Comparison of ENCODE assay signal across 16 cellular contexts in the genomic region with DNA sequence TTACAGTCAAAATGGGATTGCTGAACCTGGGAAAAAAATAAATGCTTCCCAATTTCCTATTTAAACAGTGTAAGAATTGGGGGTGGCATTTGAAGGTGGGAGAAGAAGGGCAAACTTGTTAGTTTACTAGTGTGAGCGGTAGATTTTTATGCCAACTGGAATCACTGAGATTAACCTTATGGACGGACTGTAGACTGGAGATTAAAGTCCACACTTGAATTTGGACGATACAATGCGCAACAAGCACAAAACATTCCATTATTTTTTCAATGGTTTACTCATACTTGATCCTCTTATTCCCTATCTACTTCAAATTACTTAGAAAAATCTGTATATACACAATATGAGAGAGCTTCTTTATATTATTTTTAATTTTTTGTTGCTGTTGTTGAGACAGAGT.
DNase-seq lines count a peak whose midpoint lies in the region; ATAC-seq, FAIRE-seq and TF ChIP-seq lines count a peak whose summit lies in the region.
"Had no signal": no experiment of that assay in that cellular context is flagged by ENCODE, and none has a peak within 500 bp of the region (broad histone marks: within the 10 kb centered on the region; RNA-seq: fewer than 3 reads in every experiment).

No MANE protein-coding gene starts in this region.

- H3K9me3 ChIP-seq in HCT116 (ENCODE audit: control insufficient read depth in 1 of 2, insufficient read depth in 1 of 2, low read depth in 1 of 2, low read length in 2 of 2) (no peaks in the 10 kb centered on the region), small intestine (ENCODE audit: control insufficient read depth, low read depth) (no peaks in the 10 kb centered on the region)
- H3K9me3 ChIP-seq: HAP-1 had no signal

- TF ChIP-seq CTCF in HCT116 (IDR thresholded peaks at IDR 0.05 in 2 of 3, conservative IDR thresholded peaks at IDR 0.05 in 1 of 3; ENCODE audit: borderline replicate concordance in 1 of 3, insufficient read depth in 1 of 3, low read depth in 2 of 3, low read length in 2 of 3), result no peak

- DNase-seq in activated naive CD8-positive, alpha-beta T cell treated with anti-CD3 and anti-CD28 coated beads for 36 hours, result no peak
- DNase-seq in HCT116 (ENCODE audit: low read depth, low spot score), result no peak
- no peak for DNase-seq in left lobe of liver (ENCODE audit: low spot score)
- no peak for DNase-seq in stimulated activated naive B cell treated with anti-CD40 and anti-IgM and Interleukin-4, amounts not matched to agents 10 μg/mL and 1 μg/mL and 100 μg/mL, for 72 hours
- DNase-seq in Kasumi-1 (lab: John Stamatoyannopoulos, UW), result no peak
- no peak for DNase-seq in small intestine
- DNase-seq: C1 segment of cervical spinal cord; CD4-positive, alpha-beta memory T cell; DMS79; HFFc6 had no signal

- H3K36me3 ChIP-seq in HCT116 (ENCODE audit: control insufficient read depth in 1 of 2, insufficient read depth in 2 of 2, low read length in 2 of 2), result no peaks in the 10 kb centered on the region
- no peaks in the 10 kb centered on the region for H3K36me3 ChIP-seq in small intestine (ENCODE audit: control insufficient read depth in 2 of 2, insufficient read depth in 2 of 2, low read length in 2 of 2)
- H3K36me3 ChIP-seq: HAP-1 had no signal

- peaks cover 5% of the 10 kb centered on the region for H3K9me3 Mint-ChIP-seq in activated naive CD8-positive, alpha-beta T cell (ENCODE audit: low read depth)
- peaks cover 16% of the 10 kb centered on the region for H3K9me3 Mint-ChIP-seq in activated naive CD8-positive, alpha-beta T cell treated with anti-CD3 and anti-CD28 coated beads for 36 hours
- peaks cover 0 to 5% of the 10 kb centered on the region in 2 donors for H3K9me3 Mint-ChIP-seq in stimulated activated naive B cell treated with anti-CD40 and anti-IgM and Interleukin-4, amounts not matched to agents 10 μg/mL and 1 μg/mL and 100 μg/mL, for 72 hours

- H3K27ac ChIP-seq in HCT116 (ENCODE audit: low read depth, low read length) (peak overlapping the region; percentile 100; the same call in 1 of the 2 replicates), small intestine (ENCODE audit: low read depth in 1 of 2, low read length in 1 of 2) (no peak overlapping the region)

- no peak overlapping the region for H3K4me3 Mint-ChIP-seq in activated naive CD8-positive, alpha-beta T cell
- H3K4me3 Mint-ChIP-seq in activated naive CD8-positive, alpha-beta T cell treated with anti-CD3 and anti-CD28 coated beads for 36 hours, result no peak overlapping the region
- no peak overlapping the region for H3K4me3 Mint-ChIP-seq in stimulated activated naive B cell treated with anti-CD40 and anti-IgM and Interleukin-4, amounts not matched to agents 10 μg/mL and 1 μg/mL and 100 μg/mL, for 72 hours
- H3K4me3 Mint-ChIP-seq: B cell, HFFc6 had no signal

- BruUV-seq in HCT116 (replicated peaks; lab: Mats Ljungman, UMichigan), result no TSS peak

- H3K27me3 Mint-ChIP-seq in activated naive CD8-positive, alpha-beta T cell, result no peaks in the 10 kb centered on the region
- no peaks in the 10 kb centered on the region for H3K27me3 Mint-ChIP-seq in activated naive CD8-positive, alpha-beta T cell treated with anti-CD3 and anti-CD28 coated beads for 36 hours
- H3K27me3 Mint-ChIP-seq in stimulated activated naive B cell treated with anti-CD40 and anti-IgM and Interleukin-4, amounts not matched to agents 10 μg/mL and 1 μg/mL and 100 μg/mL, for 72 hours, result no peaks in the 10 kb centered on the region
- H3K27me3 Mint-ChIP-seq: B cell; CD4-positive, alpha-beta memory T cell had no signal

- no peak overlapping the region for H3K4me3 ChIP-seq in HCT116 (replicated peaks in 1 of 2; ENCODE audit: low read depth in 1 of 2, low read length in 2 of 2)
- H3K4me3 ChIP-seq in small intestine (ENCODE audit: low read depth in 1 of 2, low read length in 2 of 2), result no peak overlapping the region
- H3K4me3 ChIP-seq: HAP-1 had no signal

- 0 out of 2 replicates have a peak overlapping the region, but pooled peaks have one; percentile 9 for H3K4me2 ChIP-seq in HCT116 (ENCODE audit: low read length)

- 72 to 80% (median 77%) methylated on average over 4 of the region's 4 CpGs for WGBS in small intestine, 3 donors

- CTCF ChIA-PET in HCT116 (lab: Charles Lee), result interaction anchor here (0.9 to 2.6 kb wide), 3 partner anchors 9 to 36 kb away, joined by 3 to 8 read pairs (median 5); no protein-coding TSS in a partner anchor

- peaks cover 92% of the 10 kb centered on the region for H3K79me2 ChIP-seq in HCT116 (ENCODE audit: insufficient read depth, low read length)

- intact Hi-C loops in HCT116 (cut with micrococcal nuclease), result no loop called here

- peaks cover 91 to 97% of the 10 kb centered on the region in 2 experiments for H3K4me1 ChIP-seq in HCT116 (ENCODE audit: control insufficient read depth in 1 of 2, insufficient read depth in 2 of 2, low read length in 2 of 2)
- peaks cover 0 to 17% of the 10 kb centered on the region in 2 donors for H3K4me1 ChIP-seq in small intestine (ENCODE audit: control insufficient read depth in 2 of 2, insufficient read depth in 1 of 2, low read depth in 1 of 2, low read length in 1 of 2)

- FAIRE-seq in small intestine (lab: Jason Lieb, UNC), result no peak
- FAIRE-seq: A204.1, GM19239, H1 had no signal

- TF ChIP-seq POLR2A in HCT116 (IDR thresholded peaks at IDR 0.05; ENCODE audit: borderline replicate concordance, extremely low read depth, insufficient read depth, insufficient read length), result no peak

- no peaks in the 10 kb centered on the region for H3K9me2 ChIP-seq in HCT116 (ENCODE audit: insufficient read depth)

- H3K27me3 ChIP-seq in HCT116 (ENCODE audit: insufficient read depth, low read length) (no peaks in the 10 kb centered on the region), small intestine (ENCODE audit: control insufficient read depth in 2 of 2, insufficient read depth in 2 of 2, low read length in 2 of 2) (no peaks in the 10 kb centered on the region)

- peaks cover 26% of the 10 kb centered on the region for H3K36me3 Mint-ChIP-seq in activated naive CD8-positive, alpha-beta T cell
- H3K36me3 Mint-ChIP-seq in activated naive CD8-positive, alpha-beta T cell treated with anti-CD3 and anti-CD28 coated beads for 36 hours, result peaks cover 52% of the 10 kb centered on the region
- H3K36me3 Mint-ChIP-seq in stimulated activated naive B cell treated with anti-CD40 and anti-IgM and Interleukin-4, amounts not matched to agents 10 μg/mL and 1 μg/mL and 100 μg/mL, for 72 hours, result peaks cover 17 to 35% of the 10 kb centered on the region in 2 donors

- H2AFZ ChIP-seq in HCT116 (ENCODE audit: low read depth, low read length, poor library complexity, severe bottlenecking), result no peak overlapping the region

- POLR2A ChIA-PET in HCT116 (lab: Charles Lee), result interaction anchor here (0.7 to 2.3 kb wide), 5 partner anchors 10 to 106 kb away, joined by 3 to 5 read pairs (median 3); no protein-coding TSS in a partner anchor

- no peak for TF ChIP-seq RAD21 in HCT116 (IDR thresholded peaks at IDR 0.05; ENCODE audit: low read depth)

- H3K4me1 Mint-ChIP-seq in activated naive CD8-positive, alpha-beta T cell (ENCODE audit: low read depth), result peaks cover 79% of the 10 kb centered on the region
- peaks cover 56% of the 10 kb centered on the region for H3K4me1 Mint-ChIP-seq in activated naive CD8-positive, alpha-beta T cell treated with anti-CD3 and anti-CD28 coated beads for 36 hours
- H3K4me1 Mint-ChIP-seq in stimulated activated naive B cell treated with anti-CD40 and anti-IgM and Interleukin-4, amounts not matched to agents 10 μg/mL and 1 μg/mL and 100 μg/mL, for 72 hours, result peaks cover 37 to 65% of the 10 kb centered on the region in 2 donors

- H3K27ac Mint-ChIP-seq in activated naive CD8-positive, alpha-beta T cell, result peak overlapping the region; percentile 22
- no peak overlapping the region for H3K27ac Mint-ChIP-seq in activated naive CD8-positive, alpha-beta T cell treated with anti-CD3 and anti-CD28 coated beads for 36 hours
- H3K27ac Mint-ChIP-seq in stimulated activated naive B cell treated with anti-CD40 and anti-IgM and Interleukin-4, amounts not matched to agents 10 μg/mL and 1 μg/mL and 100 μg/mL, for 72 hours, result peak overlapping the region; percentile 59
- H3K27ac Mint-ChIP-seq: HFFc6 had no signal

- peak overlapping the region; percentile 34 for H3K9ac ChIP-seq in HCT116 (ENCODE audit: low read length)

- RAD21 ChIA-PET in HCT116 (lab: Charles Lee; ENCODE audit: low non-redundant PET in 1 of 2, low total read pairs in 2 of 2, uncharacterized antibody in 2 of 2, unreplicated experiment in 2 of 2), result no interaction called here

- no peaks in the 10 kb centered on the region for H4K20me1 ChIP-seq in HCT116 (ENCODE audit: insufficient read depth)

- no peak for ATAC-seq in HCT116
- ATAC-seq in left lobe of liver, result peak; percentile 63
- ATAC-seq in stimulated activated naive B cell treated with anti-CD40 and anti-IgM and Interleukin-4, amounts not matched to agents 10 μg/mL and 1 μg/mL and 100 μg/mL, for 72 hours (replicated peaks), result no peak

TF ChIP-seq in HCT116, 20 proteins besides CTCF, POLR2A, EP300 and RAD21 (continues in another document):
- TF ChIP-seq POLR2AphosphoS5 (IDR thresholded peaks at IDR 0.05; ENCODE audit: low read depth, low read length) (no peak), SP1 (IDR thresholded peaks at IDR 0.05; ENCODE audit: low read depth) (no peak), TCF7L2 (IDR thresholded peaks at IDR 0.05; ENCODE audit: borderline replicate concordance, extremely low read depth, insufficient read depth, insufficient read length) (no peak), CEBPB (IDR thresholded peaks at IDR 0.05; ENCODE audit: low read depth) (no peak), ELF1 (IDR thresholded peaks at IDR 0.05; ENCODE audit: borderline replicate concordance, low read depth) (no peak), SRF (IDR thresholded peaks at IDR 0.05; ENCODE audit: low read depth) (no peak), EZH2phosphoT487 (IDR thresholded peaks at IDR 0.05; ENCODE audit: borderline replicate concordance) (no peak)
- TF ChIP-seq, protein P1, sequence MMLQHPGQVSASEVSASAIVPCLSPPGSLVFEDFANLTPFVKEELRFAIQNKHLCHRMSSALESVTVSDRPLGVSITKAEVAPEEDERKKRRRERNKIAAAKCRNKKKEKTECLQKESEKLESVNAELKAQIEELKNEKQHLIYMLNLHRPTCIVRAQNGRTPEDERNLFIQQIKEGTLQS (IDR thresholded peaks at IDR 0.05), result no peak
